Comparison of ENCODE assay signal across 12 cellular contexts in the genomic region with DNA sequence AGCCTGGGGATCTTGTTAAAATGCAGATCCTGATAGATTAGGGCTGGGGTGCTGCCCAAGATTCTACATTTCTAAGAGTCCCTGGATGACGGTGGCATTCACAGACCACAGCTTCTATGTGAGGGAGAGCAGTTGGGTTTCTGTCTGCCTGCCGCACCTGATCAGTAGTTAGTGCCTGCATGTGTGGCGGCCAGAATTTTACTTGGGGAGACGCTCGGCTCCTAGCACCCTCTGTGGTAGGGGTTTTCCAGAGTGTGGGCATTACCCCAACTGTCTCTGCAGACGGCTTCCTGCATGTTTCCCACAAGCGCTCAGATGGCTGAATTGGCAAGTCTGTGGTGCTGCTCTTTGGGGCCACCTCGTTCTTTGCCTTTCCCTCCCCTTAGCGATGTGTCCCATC. TPM values are rescaled to one million over a fixed set of nuclear protein-coding genes. Genes with fewer than 3 reads are reported as not detected.
DNase-seq lines count a peak whose midpoint lies in the region; ATAC-seq lines count a peak whose summit lies in the region.
"Had no signal": no experiment of that assay in that cellular context is flagged by ENCODE, and none has a peak within 500 bp of the region (broad histone marks: within the 10 kb centered on the region; RNA-seq: fewer than 3 reads in every experiment).

No MANE protein-coding gene starts in this region.

- no peaks in the 10 kb centered on the region for H3K9me3 ChIP-seq in BLaER1
- H3K9me3 ChIP-seq in naive thymus-derived CD4-positive, alpha-beta T cell (ENCODE audit: control insufficient read depth in 2 of 3, low read length in 3 of 3) = no peaks in the 10 kb centered on the region
- H3K9me3 ChIP-seq: uterus had no signal

- H3K9me3 Mint-ChIP-seq in T-helper 1 cell treated with Interleukin-12 subunit alpha and Interleukin-12 subunit beta and Interleukin-4 antibody, amounts not matched to agents 30 μg/mL and 1 μg/mL, for 36 hours = no peaks in the 10 kb centered on the region
- no peaks in the 10 kb centered on the region for H3K9me3 Mint-ChIP-seq in naive thymus-derived CD4-positive, alpha-beta T cell

- H4K20me1 ChIP-seq in BLaER1 = no peaks in the 10 kb centered on the region

- H3K36me3 Mint-ChIP-seq in T-helper 1 cell treated with Interleukin-12 subunit alpha and Interleukin-12 subunit beta and Interleukin-4 antibody, amounts not matched to agents 30 μg/mL and 1 μg/mL, for 36 hours (ENCODE audit: low read depth) = peaks cover 45% of the 10 kb centered on the region
- H3K36me3 Mint-ChIP-seq in naive thymus-derived CD4-positive, alpha-beta T cell = peaks cover 0 to 38% (median 5%) of the 10 kb centered on the region in 5 donors

- peak overlapping the region; percentile 84 for H3K27ac Mint-ChIP-seq in T-helper 1 cell treated with Interleukin-12 subunit alpha and Interleukin-12 subunit beta and Interleukin-4 antibody, amounts not matched to agents 30 μg/mL and 1 μg/mL, for 36 hours
- peak overlapping the region; percentile 19 to 88 (median 71) for H3K27ac Mint-ChIP-seq in naive thymus-derived CD4-positive, alpha-beta T cell

- POLR2A ChIA-PET in naive thymus-derived CD4-positive, alpha-beta T cell (lab: Charles Lee) = no interaction called here

- peaks cover 96% of the 10 kb centered on the region for H3K4me1 ChIP-seq in BLaER1
- H3K4me1 ChIP-seq in naive thymus-derived CD4-positive, alpha-beta T cell (ENCODE audit: control insufficient read depth in 2 of 2, insufficient read depth in 2 of 2, low read length in 2 of 2) = peaks cover 12 to 13% of the 10 kb centered on the region in 2 donors
- H3K4me1 ChIP-seq: uterus had no signal

- H3K4me3 ChIP-seq in BLaER1 = no peak overlapping the region
- H3K4me3 ChIP-seq in naive thymus-derived CD4-positive, alpha-beta T cell (ENCODE audit: low read length) = no peak overlapping the region
- H3K4me3 ChIP-seq: uterus had no signal

- H3K27ac ChIP-seq in BLaER1 = peak overlapping the region; percentile 78
- H3K27ac ChIP-seq in naive thymus-derived CD4-positive, alpha-beta T cell (ENCODE audit: low read depth, low read length) = peak overlapping the region; percentile 35
- H3K27ac ChIP-seq: uterus had no signal

- H3K4me2 ChIP-seq in BLaER1 = peak overlapping the region; percentile 81

- DNase-seq in activated effector memory CD4-positive, alpha-beta T cell treated with Interleukin-2 at 50 U/mL for 16 hours = peak; percentile 19
- DNase-seq in naive thymus-derived CD4-positive, alpha-beta T cell = peak in 4 of 9 donors; percentile 11 to 57 (median 30)
- DNase-seq in left lobe of liver (ENCODE audit: low spot score) = no peak
- DNase-seq in hepatic stellate cell (ENCODE audit: low spot score) = no peak
- DNase-seq: DND-41, uterus had no signal

- intact Hi-C loops in naive thymus-derived CD4-positive, alpha-beta T cell (cut with micrococcal nuclease) = loop anchor here in 1 of 2 donors (10.0 kb wide), 1 partner anchor 780 kb away; no protein-coding TSS in a partner anchor

- H3K27me3 Mint-ChIP-seq in T-helper 1 cell treated with Interleukin-12 subunit alpha and Interleukin-12 subunit beta and Interleukin-4 antibody, amounts not matched to agents 30 μg/mL and 1 μg/mL, for 36 hours (ENCODE audit: low read depth) = no peaks in the 10 kb centered on the region
- H3K27me3 Mint-ChIP-seq in naive thymus-derived CD4-positive, alpha-beta T cell = no peaks in the 10 kb centered on the region

- peaks cover 32% of the 10 kb centered on the region for H3K4me1 Mint-ChIP-seq in T-helper 1 cell treated with Interleukin-12 subunit alpha and Interleukin-12 subunit beta and Interleukin-4 antibody, amounts not matched to agents 30 μg/mL and 1 μg/mL, for 36 hours (ENCODE audit: low read depth)
- peaks cover 7 to 43% (median 28%) of the 10 kb centered on the region in 7 donors for H3K4me1 Mint-ChIP-seq in naive thymus-derived CD4-positive, alpha-beta T cell

- H3K9ac ChIP-seq in BLaER1 = peak overlapping the region; percentile 34

- peak overlapping the region; percentile 35 for H3K4me3 Mint-ChIP-seq in T-helper 1 cell treated with Interleukin-12 subunit alpha and Interleukin-12 subunit beta and Interleukin-4 antibody, amounts not matched to agents 30 μg/mL and 1 μg/mL, for 36 hours
- peak overlapping the region in 3 of 10 donors; percentile 11 to 60 (median 16) for H3K4me3 Mint-ChIP-seq in naive thymus-derived CD4-positive, alpha-beta T cell

- H3K27me3 ChIP-seq in BLaER1 = no peaks in the 10 kb centered on the region
- no peaks in the 10 kb centered on the region for H3K27me3 ChIP-seq in naive thymus-derived CD4-positive, alpha-beta T cell (ENCODE audit: control insufficient read depth in 2 of 2, insufficient read depth in 2 of 2, low read length in 2 of 2)
- H3K27me3 ChIP-seq: uterus had no signal

- CTCF ChIA-PET in naive thymus-derived CD4-positive, alpha-beta T cell (lab: Charles Lee) = no interaction called here

- ATAC-seq in naive thymus-derived CD4-positive, alpha-beta T cell = peak; percentile 85
- ATAC-seq in left lobe of liver (no peak), HG03432 (IDR thresholded peaks at IDR 0.05; ENCODE audit: unreplicated experiment) (no peak), HG03280 (IDR thresholded peaks at IDR 0.05; ENCODE audit: unreplicated experiment) (no peak)
- ATAC-seq: sciatic nerve had no signal

- peaks cover 70% of the 10 kb centered on the region for H3K36me3 ChIP-seq in BLaER1
- H3K36me3 ChIP-seq in naive thymus-derived CD4-positive, alpha-beta T cell (ENCODE audit: control insufficient read depth in 2 of 3, insufficient read depth in 3 of 3, low read length in 3 of 3) = peaks cover 0 to 61% (median 4%) of the 10 kb centered on the region in 3 experiments
- H3K36me3 ChIP-seq: uterus had no signal

RNA-seq across cellular contexts. Expression of a gene that starts 8.3 kb away (rescaled TPM):
- total RNA-seq in naive thymus-derived CD4-positive, alpha-beta T cell = 1 to 10 TPM in 4 of 5 experiments, under 1 TPM in 1; 0.35 to 3.8 (median 1.3) TPM
- polyA plus RNA-seq in naive thymus-derived CD4-positive, alpha-beta T cell = under 1 TPM; 0.67 to 0.69 TPM
- total RNA-seq in left lobe of liver = 0.30 TPM
- total RNA-seq: LHCN-M2 had no signal

RNA-seq across cellular contexts. Expression of a gene that starts 36.2 kb away (rescaled TPM):
- total RNA-seq in naive thymus-derived CD4-positive, alpha-beta T cell = 10 to 100 TPM; 52.9 to 88.8 (median 71.6) TPM
- polyA plus RNA-seq in naive thymus-derived CD4-positive, alpha-beta T cell = 10 to 100 TPM; 12.9 to 26.8 TPM
- 12.9 TPM for total RNA-seq in left lobe of liver

RNA-seq across cellular contexts. Expression of a gene that starts 36.4 kb away (rescaled TPM):
- 10 to 100 TPM; 63.9 to 98.9 (median 71.0) TPM for total RNA-seq in naive thymus-derived CD4-positive, alpha-beta T cell
- 100 to 1,000 TPM; 129 to 131 TPM for polyA plus RNA-seq in naive thymus-derived CD4-positive, alpha-beta T cell
- total RNA-seq in left lobe of liver = 67.9 TPM
